ENCODE assay signal across 13 cellular contexts in genomic region chr10:99766282-99766681, GRCh38. TPM values are rescaled to one million over a fixed set of nuclear protein-coding genes. Genes with fewer than 3 reads are reported as not detected.
DNase-seq lines count a peak whose midpoint lies in the region; ATAC-seq, FAIRE-seq and TF ChIP-seq lines count a peak whose summit lies in the region.
"Had no signal": no experiment of that assay in that cellular context is flagged by ENCODE, and none has a peak within 500 bp of the region (broad histone marks: within the 10 kb centered on the region; RNA-seq: fewer than 3 reads in every experiment).

No MANE protein-coding gene starts in this region.

- TF ChIP-seq CTCF in GM20000 (IDR thresholded peaks at IDR 0.05; ENCODE audit: extremely low read depth, missing control alignments) (no peak), GM12878 (IDR thresholded peaks at IDR 0.05 in 2 of 3, conservative IDR thresholded peaks at IDR 0.05 in 1 of 3; ENCODE audit: control insufficient read depth in 2 of 3, extremely low read depth in 1 of 3, insufficient read depth in 1 of 3, low read depth in 3 of 3, low read length in 3 of 3) (no peak), Peyer's patch (IDR thresholded peaks at IDR 0.05) (no peak)

- no peaks in the 10 kb centered on the region for H3K36me3 ChIP-seq in GM12878 (ENCODE audit: control insufficient read depth in 2 of 2, insufficient read depth in 2 of 2, low read length in 1 of 2)
- no peaks in the 10 kb centered on the region for H3K36me3 ChIP-seq in Peyer's patch
- H3K36me3 ChIP-seq: prostate gland had no signal

- intact Hi-C loops in GM12878 (cut with micrococcal nuclease; ENCODE audit: unreplicated experiment) = no loop called here

- H3K9ac ChIP-seq in GM12878 (ENCODE audit: control insufficient read depth, insufficient read depth, low read length) = no peak overlapping the region
- H3K9ac ChIP-seq: BLaER1 treated with 17β-estradiol and CSF1 and Interleukin-3, amounts not matched to agents 10 nM and 100 nM had no signal

- POLR2A ChIA-PET in GM12878 (lab: Charles Lee) = interaction anchor here (0.6 to 1.1 kb wide), 6 partner anchors 9 to 469 kb away, joined by 3 to 10 read pairs (median 4); partner anchors contain the start of genes COX15 and CUTC

- H3K4me3 ChIP-seq in GM12878 = no peak overlapping the region
- no peak overlapping the region for H3K4me3 ChIP-seq in Peyer's patch
- H3K4me3 ChIP-seq: BLaER1 treated with 17β-estradiol and CSF1 and Interleukin-3, amounts not matched to agents 10 nM and 100 nM; coronary artery; prostate gland had no signal

- no peak for TF ChIP-seq RAD21 in GM12878 (IDR thresholded peaks at IDR 0.05; ENCODE audit: insufficient read depth, low read depth, low read length)

- BruUV-seq in GM12878 (replicated peaks; lab: Mats Ljungman, UMichigan) = no TSS peak

- in situ Hi-C loops in GM12878 (cut with MboI) = no loop called here

- CTCF ChIA-PET in GM12878 (lab: Yijun Ruan, JAX) = interaction anchor here (0.9 to 1.8 kb wide), 5 partner anchors 11 to 331 kb away, joined by 3 to 7 read pairs (median 4); no protein-coding TSS in a partner anchor

- H3K79me2 ChIP-seq in GM12878 (ENCODE audit: control insufficient read depth, insufficient read depth, low read length) = no peaks in the 10 kb centered on the region

- H3K9me3 ChIP-seq in GM12878 (replicated peaks; ENCODE audit: control insufficient read depth, insufficient read depth, low read length) (no peaks in the 10 kb centered on the region; the same call in 1 of the 3 replicates), Peyer's patch (no peaks in the 10 kb centered on the region)
- H3K9me3 ChIP-seq: prostate gland had no signal

- SMC1A ChIA-PET in GM12878 (lab: Charles Lee; ENCODE audit: uncharacterized antibody, unreplicated experiment) = interaction anchor here (0.8 to 1.5 kb wide), 12 partner anchors 10 to 331 kb away, joined by 3 to 5 read pairs (median 3); partner anchors contain the start of genes COX15, CUTC and SLC25A28

- DNase-seq in GM20000 (ENCODE audit: low spot score) = peak; percentile 34
- DNase-seq in GM12878 (ENCODE audit: low read depth, low spot score) = peak; percentile 50
- DNase-seq in NCI-H446 (lab: John Stamatoyannopoulos, UW) = no peak
- no peak for DNase-seq in Peyer's patch
- DNase-seq in stimulated activated CD4-positive, alpha-beta T cell treated with anti-CD3 and anti-CD28 coated beads, Interleukin-4, amount 100 ng/mL, for 24 hours = no peak
- DNase-seq: NCI-H226; stimulated activated CD4-positive, alpha-beta T cell treated with anti-CD3 and anti-CD28 coated beads, Interleukin-2, amount 100 ng/mL, for 24 hours had no signal

- 23% methylated on average over 9 of the region's 9 CpGs for WGBS in GM12878 (ENCODE audit: insufficient coverage, insufficient replicate concordance, low lambda C conversion rate, missing lambda C conversion rate)

- H2AFZ ChIP-seq in GM12878 (ENCODE audit: control insufficient read depth, low read depth, low read length) = no peak overlapping the region

- RAD21 ChIA-PET in GM12878 (lab: Charles Lee; ENCODE audit: unreplicated experiment) = interaction anchor here (0.6 to 2.0 kb wide), 4 partner anchors 33 to 501 kb away, joined by 3 to 11 read pairs (median 4); partner anchors contain the start of genes COX15 and CUTC

- FAIRE-seq in GM12878 (lab: Jason Lieb, UNC) = no peak

- H3K27ac ChIP-seq in GM12878 (ENCODE audit: control insufficient read depth, insufficient read depth) = no peak overlapping the region; the same call in 1 of the 2 replicates
- no peak overlapping the region for H3K27ac ChIP-seq in Peyer's patch
- H3K27ac ChIP-seq: BLaER1 treated with 17β-estradiol and CSF1 and Interleukin-3, amounts not matched to agents 10 nM and 100 nM; coronary artery; prostate gland had no signal

- peaks cover 20% of the 10 kb centered on the region for H3K4me1 ChIP-seq in GM12878 (ENCODE audit: control insufficient read depth, insufficient read depth, low read length)
- no peaks in the 10 kb centered on the region for H3K4me1 ChIP-seq in Peyer's patch
- H3K4me1 ChIP-seq: prostate gland had no signal

- TF ChIP-seq EP300 in GM12878 (IDR thresholded peaks at IDR 0.05; ENCODE audit: borderline replicate concordance in 1 of 2, control insufficient read depth in 1 of 2, low read depth in 2 of 2, low read length in 2 of 2) = peak; percentile 49 to 64; a peak in 2 of 4 replicates

- TF ChIP-seq POLR2A in GM12878 (IDR thresholded peaks at IDR 0.05; ENCODE audit: low read depth, low read length) (no peak), Peyer's patch (IDR thresholded peaks at IDR 0.05) (no peak)

- H4K20me1 ChIP-seq in GM12878 (ENCODE audit: control insufficient read depth, insufficient read depth) = no peaks in the 10 kb centered on the region
- H4K20me1 ChIP-seq: BLaER1 treated with 17β-estradiol and CSF1 and Interleukin-3, amounts not matched to agents 10 nM and 100 nM had no signal

- H3K27me3 ChIP-seq in GM12878 (replicated peaks in 1 of 2; ENCODE audit: control insufficient read depth in 2 of 2, insufficient read depth in 2 of 2, low read length in 1 of 2) = no peaks in the 10 kb centered on the region
- no peaks in the 10 kb centered on the region for H3K27me3 ChIP-seq in Peyer's patch
- H3K27me3 ChIP-seq: BLaER1 treated with 17β-estradiol and CSF1 and Interleukin-3, amounts not matched to agents 10 nM and 100 nM had no signal

- H3K4me2 ChIP-seq in GM12878 (ENCODE audit: control insufficient read depth, insufficient read depth) = peak overlapping the region; percentile 77

- ATAC-seq in GM18520 (IDR thresholded peaks at IDR 0.05; ENCODE audit: unreplicated experiment) (peak; percentile 90), HG03060 (IDR thresholded peaks at IDR 0.05; ENCODE audit: low read depth, unreplicated experiment) (peak; percentile 69), GM12878 (peak; percentile 98), HG02970 (IDR thresholded peaks at IDR 0.05; ENCODE audit: low FRiP score, unreplicated experiment) (no peak)

RNA-seq across cellular contexts. Expression of gene ABCC2, which starts 16.2 kb away (rescaled TPM):
- 4.8 and 7.1 TPM in 2 replicates for total RNA-seq in GM12878 (2013; cell fraction: nucleolus; rRNA removed)
- total RNA-seq in GM12878 (2014; rRNA removed) = 0.11 and 0.93 TPM in 2 replicates
- total RNA-seq in GM12878 (2014; rRNA removed; fragmentation: Illumina TruSeq; extraction: Trizol) = 0.28 and 0.36 TPM in 2 replicates
- total RNA-seq in GM12878 (2021) = 0.24 and 0.64 TPM in 2 replicates
- 0.37 TPM for polyA plus RNA-seq in GM12878 (2011; ENCODE audit: low read depth)
- 0.95 and 1.1 TPM in 2 replicates for polyA plus RNA-seq in GM12878 (2011; rRNA removed)
- polyA plus RNA-seq in GM12878 (2011; cell fraction: cytosol; rRNA removed) = 0.43 and 0.64 TPM in 2 replicates
- 2.4 and 3.6 TPM in 2 replicates for polyA plus RNA-seq in GM12878 (2011; cell fraction: nucleus; rRNA removed)
- 0.18 and 0.31 TPM in 2 replicates for polyA plus RNA-seq in GM12878 (2012)
- 0.14 and 0.35 TPM in 2 replicates for polyA plus RNA-seq in GM12878 (2014; fragmentation: Illumina TruSeq; extraction: Trizol)
- polyA plus RNA-seq in GM12878 (2014; fragmentation: Nextera tagmentation; extraction: Ambion mirVana) = under 1 TPM; 0.02 to 0.18 TPM
- 0.19 and 0.22 TPM in 2 replicates for polyA plus RNA-seq in GM12878 (2014; rRNA removed)
- under 1 TPM; 0.20 to 0.21 TPM for polyA plus RNA-seq in GM12878 (2016; fragmentation: Nextera tagmentation; extraction: Ambion mirVana)
- polyA minus RNA-seq in GM12878 (2011; rRNA and poly(A)+ RNA removed) = 1.2 and 1.4 TPM in 2 replicates
- 2.3 and 4.1 TPM in 2 replicates for polyA minus RNA-seq in GM12878 (2011; cell fraction: cytosol; rRNA and poly(A)+ RNA removed)
- polyA minus RNA-seq in GM12878 (2011; cell fraction: nucleus; rRNA and poly(A)+ RNA removed) = 2.0 and 2.2 TPM in 2 replicates
- 100 to 1,000 TPM in 1 of 4 donors, 10 to 100 TPM in 2, 1 to 10 TPM in 1; 9.9 to 156 (median 64.6) TPM for total RNA-seq in Peyer's patch

RNA-seq across cellular contexts. Expression of gene CUTC, which starts 34.2 kb away (rescaled TPM):
- total RNA-seq in GM12878 (2013; cell fraction: nucleolus; rRNA removed) = 32.9 and 38.9 TPM in 2 replicates
- 23.8 and 28.3 TPM in 2 replicates for total RNA-seq in GM12878 (2014; rRNA removed)
- total RNA-seq in GM12878 (2014; rRNA removed; fragmentation: Illumina TruSeq; extraction: Trizol) = 34.3 and 36.2 TPM in 2 replicates
- 25.7 and 26.7 TPM in 2 replicates for total RNA-seq in GM12878 (2021)
- 21.8 TPM for polyA plus RNA-seq in GM12878 (2011; ENCODE audit: low read depth)
- polyA plus RNA-seq in GM12878 (2011; rRNA removed) = 47.7 and 63.2 TPM in 2 replicates
- 18.6 and 26.4 TPM in 2 replicates for polyA plus RNA-seq in GM12878 (2011; cell fraction: cytosol; rRNA removed)
- 25.8 and 28.8 TPM in 2 replicates for polyA plus RNA-seq in GM12878 (2011; cell fraction: nucleus; rRNA removed)
- polyA plus RNA-seq in GM12878 (2012) = 25.5 and 28.0 TPM in 2 replicates
- polyA plus RNA-seq in GM12878 (2014; fragmentation: Illumina TruSeq; extraction: Trizol) = 34.3 and 42.5 TPM in 2 replicates
- 10 to 100 TPM; 64.6 to 71.7 TPM for polyA plus RNA-seq in GM12878 (2014; fragmentation: Nextera tagmentation; extraction: Ambion mirVana)
- polyA plus RNA-seq in GM12878 (2014; rRNA removed) = 34.3 and 37.6 TPM in 2 replicates
- 10 to 100 TPM; 44.0 to 49.6 TPM for polyA plus RNA-seq in GM12878 (2016; fragmentation: Nextera tagmentation; extraction: Ambion mirVana)
- 27.4 and 30.3 TPM in 2 replicates for polyA minus RNA-seq in GM12878 (2011; rRNA and poly(A)+ RNA removed)
- polyA minus RNA-seq in GM12878 (2011; cell fraction: cytosol; rRNA and poly(A)+ RNA removed) = 7.3 and 7.6 TPM in 2 replicates
- 10.5 and 13.6 TPM in 2 replicates for polyA minus RNA-seq in GM12878 (2011; cell fraction: nucleus; rRNA and poly(A)+ RNA removed)
- total RNA-seq in Peyer's patch = 10 to 100 TPM; 11.7 to 53.6 (median 17.0) TPM

RNA-seq across cellular contexts. Expression of gene COX15, which starts 34.4 kb away (rescaled TPM):
- 62.4 and 70.0 TPM in 2 replicates for total RNA-seq in GM12878 (2013; cell fraction: nucleolus; rRNA removed)
- total RNA-seq in GM12878 (2014; rRNA removed) (36.3 and 37.4 TPM in 2 replicates), GM12878 (2014; rRNA removed; fragmentation: Illumina TruSeq; extraction: Trizol) (30.6 and 32.9 TPM in 2 replicates), GM12878 (2021) (37.8 and 38.9 TPM in 2 replicates), Peyer's patch (10 to 100 TPM; 26.6 to 33.8 (median 32.9) TPM)
- polyA plus RNA-seq in GM12878 (2011; ENCODE audit: low read depth) = 22.4 TPM
- polyA plus RNA-seq in GM12878 (2011; rRNA removed) (36.4 and 46.8 TPM in 2 replicates), GM12878 (2014; fragmentation: Illumina TruSeq; extraction: Trizol) (38.1 and 44.7 TPM in 2 replicates), GM12878 (2014; fragmentation: Nextera tagmentation; extraction: Ambion mirVana) (10 to 100 TPM; 46.3 to 50.7 TPM), GM12878 (2014; rRNA removed) (27.1 and 30.2 TPM in 2 replicates), GM12878 (2016; fragmentation: Nextera tagmentation; extraction: Ambion mirVana) (10 to 100 TPM; 38.4 to 42.8 TPM)
- polyA plus RNA-seq in GM12878 (2011; cell fraction: cytosol; rRNA removed) = 22.3 and 27.2 TPM in 2 replicates
- polyA plus RNA-seq in GM12878 (2011; cell fraction: nucleus; rRNA removed) = 27.6 and 30.5 TPM in 2 replicates
- polyA plus RNA-seq in GM12878 (2012) = 25.7 and 37.7 TPM in 2 replicates
- 20.5 and 25.2 TPM in 2 replicates for polyA minus RNA-seq in GM12878 (2011; rRNA and poly(A)+ RNA removed)
- 10.4 and 11.0 TPM in 2 replicates for polyA minus RNA-seq in GM12878 (2011; cell fraction: cytosol; rRNA and poly(A)+ RNA removed)
- polyA minus RNA-seq in GM12878 (2011; cell fraction: nucleus; rRNA and poly(A)+ RNA removed) = 8.7 and 13.6 TPM in 2 replicates

Comparison
In these comparisons a context has a peak if more than half of its experiments do, and no peak if none do; other contexts are left out.
1. DNase-seq: peak in GM20000 (single experiment) and GM12878 (single experiment); none in NCI-H446 (0 of 2), Peyer's patch (0 of 3) and stimulated activated CD4-positive, alpha-beta T cell treated with anti-CD3 and anti-CD28 coated beads, Interleukin-4, amount 100 ng/mL, for 24 hours (single experiment).